In the genomic region with DNA sequence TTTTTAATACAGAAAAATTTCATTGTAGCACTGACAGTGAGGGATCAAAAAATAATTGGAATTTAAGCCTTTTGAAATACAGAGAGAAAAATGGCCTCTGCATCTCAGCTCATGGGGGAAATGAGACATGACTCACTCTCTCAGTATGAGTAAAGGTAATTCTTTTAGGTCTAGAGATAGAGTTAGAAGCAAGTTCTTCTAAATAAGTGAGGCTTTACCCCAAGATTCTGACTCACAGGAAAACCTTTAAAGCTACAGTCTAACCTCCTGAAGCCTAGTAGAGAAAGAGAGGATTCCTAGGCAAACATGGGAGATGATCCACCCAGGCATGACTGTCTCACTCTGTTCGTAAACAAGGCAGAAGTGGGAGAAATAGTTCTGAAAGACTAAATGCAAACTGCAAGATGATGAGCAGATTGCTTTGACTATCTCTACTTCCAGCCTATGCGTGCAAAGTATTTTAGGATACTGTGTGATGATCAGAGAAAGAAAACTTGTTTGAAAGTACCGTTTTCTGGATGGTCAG, we compare ENCODE assay signal across 8 cellular contexts.
A peak's percentile ranks its signal among the peaks of the same experiment; 100 is the strongest.
DNase-seq lines count a peak whose midpoint lies in the region; ATAC-seq lines count a peak whose summit lies in the region.

No MANE protein-coding gene starts in this region.

- H3K9me3 Mint-ChIP-seq in activated CD8-positive, alpha-beta memory T cell treated with anti-CD3 and anti-CD28 coated beads, Interleukin-2, amount 10 ng/mL, durations not matched to agents 7 days and 5 days (ENCODE audit: low read depth): peaks cover 9% of the 10 kb centered on the region
- H3K9me3 Mint-ChIP-seq in activated T-helper 17 cell treated with anti-CD3 and anti-CD28 coated beads, Interleukin-2, amount 50 U/mL, for 72 hours: peaks cover 21% of the 10 kb centered on the region

- H3K27ac Mint-ChIP-seq in activated CD8-positive, alpha-beta memory T cell treated with anti-CD3 and anti-CD28 coated beads, Interleukin-2, amount 10 ng/mL, durations not matched to agents 7 days and 5 days: no peak overlapping the region
- H3K27ac Mint-ChIP-seq in activated T-helper 17 cell treated with anti-CD3 and anti-CD28 coated beads, Interleukin-2, amount 50 U/mL, for 72 hours: no peak overlapping the region

- peak overlapping the region; percentile 39 for H3K27ac ChIP-seq in temporal lobe (ENCODE audit: low read depth, low read length)

- ATAC-seq in activated CD8-positive, alpha-beta memory T cell treated with anti-CD3 and anti-CD28 coated beads, Interleukin-2, amount 10 ng/mL, durations not matched to agents 7 days and 5 days: peak; percentile 76
- peak; percentile 100 for ATAC-seq in HG02973 (IDR thresholded peaks at IDR 0.05; ENCODE audit: unreplicated experiment)
- peak; percentile 26 for ATAC-seq in activated T-helper 17 cell treated with anti-CD3 and anti-CD28 coated beads, Interleukin-2, amount 50 U/mL, for 72 hours (replicated peaks)

- CTCF ChIA-PET in activated CD8-positive, alpha-beta memory T cell treated with anti-CD3 and anti-CD28 coated beads, Interleukin-2, amount 10 ng/mL, durations not matched to agents 7 days and 5 days (lab: Charles Lee): no interaction called here

- no peaks in the 10 kb centered on the region for H3K36me3 Mint-ChIP-seq in activated CD8-positive, alpha-beta memory T cell treated with anti-CD3 and anti-CD28 coated beads, Interleukin-2, amount 10 ng/mL, durations not matched to agents 7 days and 5 days
- H3K36me3 Mint-ChIP-seq in activated T-helper 17 cell treated with anti-CD3 and anti-CD28 coated beads, Interleukin-2, amount 50 U/mL, for 72 hours (ENCODE audit: low read depth): no peaks in the 10 kb centered on the region

- DNase-seq in activated CD8-positive, alpha-beta memory T cell treated with anti-CD3 and anti-CD28 coated beads, Interleukin-2, amount 10 ng/mL, durations not matched to agents 7 days and 5 days: no peak
- no peak for DNase-seq in activated CD8-positive, alpha-beta memory T cell treated with anti-CD3 and anti-CD28 coated beads for 24 hours
- DNase-seq in medulla oblongata (ENCODE audit: extremely low spot score) (no peak), iPS-NIHi11 (ENCODE audit: low spot score) (no peak)
- DNase-seq in stimulated activated CD4-positive, alpha-beta T cell treated with anti-CD3 and anti-CD28 coated beads, Interleukin-4, amount 100 ng/mL, for 24 hours: no peak

- no peaks in the 10 kb centered on the region for H3K27me3 Mint-ChIP-seq in activated CD8-positive, alpha-beta memory T cell treated with anti-CD3 and anti-CD28 coated beads, Interleukin-2, amount 10 ng/mL, durations not matched to agents 7 days and 5 days
- H3K27me3 Mint-ChIP-seq in activated T-helper 17 cell treated with anti-CD3 and anti-CD28 coated beads, Interleukin-2, amount 50 U/mL, for 72 hours: no peaks in the 10 kb centered on the region

- H3K4me1 Mint-ChIP-seq in activated CD8-positive, alpha-beta memory T cell treated with anti-CD3 and anti-CD28 coated beads, Interleukin-2, amount 10 ng/mL, durations not matched to agents 7 days and 5 days: peaks cover 5% of the 10 kb centered on the region
- H3K4me1 Mint-ChIP-seq in activated T-helper 17 cell treated with anti-CD3 and anti-CD28 coated beads, Interleukin-2, amount 50 U/mL, for 72 hours: no peaks in the 10 kb centered on the region

- no peak overlapping the region for H3K4me3 Mint-ChIP-seq in activated CD8-positive, alpha-beta memory T cell treated with anti-CD3 and anti-CD28 coated beads, Interleukin-2, amount 10 ng/mL, durations not matched to agents 7 days and 5 days
- no peak overlapping the region for H3K4me3 Mint-ChIP-seq in activated T-helper 17 cell treated with anti-CD3 and anti-CD28 coated beads, Interleukin-2, amount 50 U/mL, for 72 hours

Comparison
In these comparisons a context has a peak if more than half of its experiments do, and no peak if none do; other contexts are left out.
1. ATAC-seq: peak in every context shown above with its lines; median percentile 100 in HG02973; 76 in activated CD8-positive, alpha-beta memory T cell treated with anti-CD3 and anti-CD28 coated beads, Interleukin-2, amount 10 ng/mL, durations not matched to agents 7 days and 5 days; 26 in activated T-helper 17 cell treated with anti-CD3 and anti-CD28 coated beads, Interleukin-2, amount 50 U/mL, for 72 hours.